17 cellular contexts compared by ENCODE assay signal in the genomic region with DNA sequence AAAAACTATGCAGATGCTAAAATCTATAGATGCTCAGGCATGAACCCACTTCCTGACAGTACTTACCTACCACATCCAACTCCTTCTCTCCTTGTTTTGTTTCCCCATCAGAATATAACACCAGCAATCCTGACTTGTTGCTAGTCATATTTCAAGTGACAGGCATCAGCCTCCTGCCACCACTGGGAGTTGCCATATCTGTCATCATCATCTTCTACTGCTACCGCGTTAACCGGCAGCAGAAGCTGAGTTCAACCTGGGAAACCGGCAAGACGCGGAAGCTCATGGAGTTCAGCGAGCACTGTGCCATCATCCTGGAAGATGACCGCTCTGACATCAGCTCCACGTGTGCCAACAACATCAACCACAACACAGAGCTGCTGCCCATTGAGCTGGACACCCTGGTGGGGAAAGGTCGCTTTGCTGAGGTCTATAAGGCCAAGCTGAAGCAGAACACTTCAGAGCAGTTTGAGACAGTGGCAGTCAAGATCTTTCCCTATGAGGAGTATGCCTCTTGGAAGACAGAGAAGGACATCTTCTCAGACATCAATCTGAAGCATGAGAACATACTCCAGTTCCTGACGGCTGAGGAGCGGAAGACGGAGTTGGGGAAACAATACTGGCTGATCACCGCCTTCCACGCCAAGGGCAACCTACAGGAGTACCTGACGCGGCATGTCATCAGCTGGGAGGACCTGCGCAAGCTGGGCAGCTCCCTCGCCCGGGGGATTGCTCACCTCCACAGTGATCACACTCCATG.
DNase-seq lines count a peak whose midpoint lies in the region; ATAC-seq, FAIRE-seq and TF ChIP-seq lines count a peak whose summit lies in the region.
"Had no signal": no experiment of that assay in that cellular context is flagged by ENCODE, and none has a peak within 500 bp of the region (broad histone marks: within the 10 kb centered on the region; RNA-seq: fewer than 3 reads in every experiment).

No MANE protein-coding gene starts in this region.

- no peak overlapping the region for H3K27ac ChIP-seq in HepG2 (ENCODE audit: extremely low read length, insufficient read depth, low read length)
- H3K27ac ChIP-seq in tibial artery: peak overlapping the region; percentile 18 to 31
- H3K27ac ChIP-seq: PC-9 had no signal

- no peaks in the 10 kb centered on the region for H3K27me3 Mint-ChIP-seq in activated naive CD4-positive, alpha-beta T cell treated with anti-CD3 and anti-CD28 coated beads, Interleukin-2, amount 10 ng/mL, durations not matched to agents 7 days and 5 days
- no peaks in the 10 kb centered on the region for H3K27me3 Mint-ChIP-seq in activated T-helper 17 cell treated with anti-CD3 and anti-CD28 coated beads, Interleukin-2, amount 50 U/mL, for 72 hours

- H3K9me3 ChIP-seq in HepG2 (ENCODE audit: low read length): no peaks in the 10 kb centered on the region
- H3K9me3 ChIP-seq in tibial artery: no peaks in the 10 kb centered on the region
- H3K9me3 ChIP-seq: SK-N-SH had no signal

- H3K4me3 ChIP-seq in HepG2 (replicated peaks in 1 of 3; ENCODE audit: insufficient read depth in 1 of 3, low read depth in 2 of 3, low read length in 3 of 3) (no peak overlapping the region), tibial artery (no peak overlapping the region)
- H3K4me3 ChIP-seq: PC-9 had no signal

- peak overlapping the region; percentile 86 for H3K27ac Mint-ChIP-seq in activated naive CD4-positive, alpha-beta T cell treated with anti-CD3 and anti-CD28 coated beads, Interleukin-2, amount 10 ng/mL, durations not matched to agents 7 days and 5 days
- H3K27ac Mint-ChIP-seq in activated T-helper 17 cell treated with anti-CD3 and anti-CD28 coated beads, Interleukin-2, amount 50 U/mL, for 72 hours: peak overlapping the region; percentile 84

- peaks cover 87% of the 10 kb centered on the region for H3K36me3 Mint-ChIP-seq in activated naive CD4-positive, alpha-beta T cell treated with anti-CD3 and anti-CD28 coated beads, Interleukin-2, amount 10 ng/mL, durations not matched to agents 7 days and 5 days
- peaks cover 99% of the 10 kb centered on the region for H3K36me3 Mint-ChIP-seq in activated T-helper 17 cell treated with anti-CD3 and anti-CD28 coated beads, Interleukin-2, amount 50 U/mL, for 72 hours (ENCODE audit: low read depth)

- 97% methylated on average over 18 of the region's 20 CpGs for WGBS in HepG2 (ENCODE audit: low lambda C conversion rate)

- TF ChIP-seq CTCF in HepG2 (CRISPR knock-in tag; IDR thresholded peaks at IDR 0.05) (no peak), tibial artery (IDR thresholded peaks at IDR 0.05) (no peak)

- POLR2A ChIA-PET in HepG2 (lab: Yijun Ruan, JAX): interaction anchor here (1.1 kb wide), 1 partner anchor 413 kb away, joined by 3 read pairs; no protein-coding TSS in a partner anchor

- H3K36me3 ChIP-seq in HepG2 (replicated peaks in 1 of 2; ENCODE audit: control insufficient read depth in 1 of 2, insufficient read depth in 2 of 2, low read length in 2 of 2): peaks cover 38 to 92% of the 10 kb centered on the region in 2 experiments
- H3K36me3 ChIP-seq in tibial artery: peaks cover 50 to 80% (median 55%) of the 10 kb centered on the region in 3 donors

- H3K4me1 Mint-ChIP-seq in activated naive CD4-positive, alpha-beta T cell treated with anti-CD3 and anti-CD28 coated beads, Interleukin-2, amount 10 ng/mL, durations not matched to agents 7 days and 5 days: peaks cover 94% of the 10 kb centered on the region
- peaks cover 63% of the 10 kb centered on the region for H3K4me1 Mint-ChIP-seq in activated T-helper 17 cell treated with anti-CD3 and anti-CD28 coated beads, Interleukin-2, amount 50 U/mL, for 72 hours

- peak overlapping the region; percentile 61 for H3K4me3 Mint-ChIP-seq in activated naive CD4-positive, alpha-beta T cell treated with anti-CD3 and anti-CD28 coated beads, Interleukin-2, amount 10 ng/mL, durations not matched to agents 7 days and 5 days
- peak overlapping the region; percentile 67 for H3K4me3 Mint-ChIP-seq in activated T-helper 17 cell treated with anti-CD3 and anti-CD28 coated beads, Interleukin-2, amount 50 U/mL, for 72 hours

- no peak overlapping the region for H2AFZ ChIP-seq in HepG2 (ENCODE audit: low read length)
- H2AFZ ChIP-seq: PC-9 had no signal

- TF ChIP-seq EP300 in HepG2 (IDR thresholded peaks at IDR 0.05; ENCODE audit: low read depth in 2 of 2, low read length in 2 of 2) (no peak), HepG2 (CRISPR knock-in tag; IDR thresholded peaks at IDR 0.05; ENCODE audit: borderline replicate concordance) (no peak)

- H3K9ac ChIP-seq in HepG2 (ENCODE audit: insufficient read depth, low read depth, low read length): no peak overlapping the region
- H3K9ac ChIP-seq: SK-N-SH had no signal

- no peak for DNase-seq in activated naive CD4-positive, alpha-beta T cell treated with anti-CD3 and anti-CD28 coated beads, Interleukin-2, amount 10 ng/mL, durations not matched to agents 7 days and 5 days
- no peak for DNase-seq in activated naive CD4-positive, alpha-beta T cell treated with anti-CD3 and anti-CD28 coated beads, Interleukin-2, amount 50 U/mL, for 16 hours
- DNase-seq in HepG2 (ENCODE audit: low spot score): no peak
- DNase-seq in tibial artery: no peak
- no peak for DNase-seq in inferior parietal cortex (ENCODE audit: extremely low spot score)
- DNase-seq in cortex of kidney (lab: John Stamatoyannopoulos, UW): no peak
- no peak for DNase-seq in NOMO-1 (lab: John Stamatoyannopoulos, UW; ENCODE audit: unreplicated experiment in 2 of 2)
- DNase-seq: amniotic stem cell, erythroblast, glutamatergic neuron, NCI-H2029 treated with DMSO at 0.1 percent for 48 hours, NCI-H526 treated with DMSO at 0.1 percent for 48 hours, PC-9, SK-N-SH had no signal

- ATAC-seq in activated T-helper 17 cell treated with anti-CD3 and anti-CD28 coated beads, Interleukin-2, amount 50 U/mL, for 72 hours (replicated peaks): peak; percentile 33
- peak; percentile 25 for ATAC-seq in HepG2

- intact Hi-C loops in HepG2 (cut with micrococcal nuclease; ENCODE audit: unreplicated experiment): no loop called here
- intact Hi-C loops in tibial artery (cut with DNase I; ENCODE audit: low total_unique reads): no loop called here

- H3K4me2 ChIP-seq in HepG2 (ENCODE audit: low read depth, low read length): no peak overlapping the region
- H3K4me2 ChIP-seq: PC-9, SK-N-SH had no signal

- in situ Hi-C loops in HepG2 (cut with HindIII; ENCODE audit: extremely low pct_ligation_motif_present, low pct_unique_long_range_greater_than_20kb): no loop called here

- TF ChIP-seq POLR2A in HepG2 (IDR thresholded peaks at IDR 0.05; ENCODE audit: insufficient read depth in 1 of 2, low read depth in 2 of 2, low read length in 2 of 2): peak in 1 of 2 experiments; percentile 25; a peak in 1 of 4 replicates

- no peak for FAIRE-seq in HepG2 (lab: Jason Lieb, UNC)
- FAIRE-seq: colon, islet of Langerhans had no signal

- H3K27me3 ChIP-seq in HepG2 (ENCODE audit: control insufficient read depth in 1 of 2, insufficient read depth in 2 of 2, low read length in 2 of 2) (no peaks in the 10 kb centered on the region), tibial artery (no peaks in the 10 kb centered on the region)

- H3K79me2 ChIP-seq in HepG2 (ENCODE audit: insufficient read depth, low read length): peaks cover 82% of the 10 kb centered on the region

- TF ChIP-seq RAD21 in HepG2 (CRISPR knock-in tag; IDR thresholded peaks at IDR 0.05): no peak

- peaks cover 77% of the 10 kb centered on the region for H4K20me1 ChIP-seq in HepG2 (ENCODE audit: insufficient read depth, low read length)

- H3K9me3 Mint-ChIP-seq in activated naive CD4-positive, alpha-beta T cell treated with anti-CD3 and anti-CD28 coated beads, Interleukin-2, amount 10 ng/mL, durations not matched to agents 7 days and 5 days: peaks cover under 1% of the 10 kb centered on the region
- H3K9me3 Mint-ChIP-seq in activated T-helper 17 cell treated with anti-CD3 and anti-CD28 coated beads, Interleukin-2, amount 50 U/mL, for 72 hours: no peaks in the 10 kb centered on the region

- CTCF ChIA-PET in activated naive CD4-positive, alpha-beta T cell treated with anti-CD3 and anti-CD28 coated beads, Interleukin-2, amount 10 ng/mL, durations not matched to agents 7 days and 5 days (lab: Charles Lee): interaction anchor here (0.9 kb wide), 1 partner anchor 630 kb away, joined by 4 read pairs; no protein-coding TSS in a partner anchor
- CTCF ChIA-PET in HepG2 (lab: Yijun Ruan, JAX; ENCODE audit: low intra/inter-chr PET ratio, low total read pairs): no interaction called here

- H3K4me1 ChIP-seq in HepG2 (ENCODE audit: insufficient read depth, low read length) (peaks cover 8% of the 10 kb centered on the region), tibial artery (peaks cover 0 to 58% (median 18%) of the 10 kb centered on the region in 4 donors)

- no TSS peak for BruUV-seq in HepG2 (replicated peaks; lab: Mats Ljungman, UMichigan)

TF ChIP-seq in HepG2, 621 proteins besides CTCF, POLR2A, EP300 and RAD21 (continues in another document):
- TF ChIP-seq HNRNPK (IDR thresholded peaks at IDR 0.05; ENCODE audit: low read depth, low read length, poor library complexity, severe bottlenecking) (no peak), HES4 (CRISPR knock-in tag; IDR thresholded peaks at IDR 0.05; ENCODE audit: borderline replicate concordance) (no peak), SSRP1 (CRISPR knock-in tag; IDR thresholded peaks at IDR 0.05) (peak; percentile 15; the same call in 1 of the 2 replicates)
